4 cellular contexts compared by ENCODE assay signal in the genomic region with DNA sequence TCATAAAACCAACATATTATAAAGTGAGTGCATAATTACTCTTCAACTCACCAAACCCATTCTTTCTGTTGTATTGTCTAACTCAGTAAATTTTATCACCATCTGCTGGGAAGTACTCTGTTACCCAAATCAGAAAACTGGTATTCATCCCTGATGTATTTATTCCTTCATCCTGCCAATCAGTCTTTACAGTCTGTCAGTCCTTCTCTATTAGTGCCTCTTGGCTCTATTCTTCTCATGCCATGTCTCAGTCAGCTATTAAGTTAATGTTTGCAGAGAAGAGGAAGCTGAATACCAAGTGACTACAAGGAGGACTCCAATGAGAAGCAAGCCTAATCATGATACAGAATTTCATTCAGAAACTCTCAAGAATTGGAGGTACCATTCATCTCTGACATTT.
"Had no signal": no experiment of that assay in that cellular context is flagged by ENCODE, and none has a peak within 500 bp of the region (broad histone marks: within the 10 kb centered on the region; RNA-seq: fewer than 3 reads in every experiment).

No MANE protein-coding gene starts in this region.

- H3K4me3 ChIP-seq: K562 had no signal

- H3K4me2 ChIP-seq: KMS-11 had no signal

- H3K27ac ChIP-seq: HL-60, KMS-11 had no signal

- H3K9ac ChIP-seq: KMS-11 had no signal

- ATAC-seq: HepG2, K562 had no signal
